21 cellular contexts compared by ENCODE assay signal in genomic region chr17:74153456-74153810, GRCh38.
"Had no signal": no experiment of that assay in that cellular context is flagged by ENCODE, and none has a peak within 500 bp of the region (broad histone marks: within the 10 kb centered on the region; RNA-seq: fewer than 3 reads in every experiment).

No MANE protein-coding gene starts in this region.

- H3K4me3 Mint-ChIP-seq: dendritic cell treated with granulocyte-macrophage colony-stimulating factor and Interleukin-4, amounts not matched to agents 40 ng/mL and 50 ng/mL, for 4 days; effector memory CD8-positive, alpha-beta T cell; naive thymus-derived CD4-positive, alpha-beta T cell; nephron; stimulated activated memory B cell treated with anti-CD40 and anti-IgM and Interleukin-4, amounts not matched to agents 10 μg/mL and 1 μg/mL and 100 μg/mL, for 72 hours; type B pancreatic cell had no signal

- ATAC-seq: effector memory CD8-positive, alpha-beta T cell; naive thymus-derived CD4-positive, alpha-beta T cell; psoas muscle; right cardiac atrium; stimulated activated naive CD8-positive, alpha-beta T cell treated with anti-CD3 and anti-CD28 coated beads, Interleukin-15, Interleukin-2, amounts not matched to agents 100 U/mL and 50 U/mL, for 24 hours had no signal

- H3K36me3 Mint-ChIP-seq: naive thymus-derived CD4-positive, alpha-beta T cell; stimulated activated memory B cell treated with anti-CD40 and anti-IgM and Interleukin-4, amounts not matched to agents 10 μg/mL and 1 μg/mL and 100 μg/mL, for 72 hours; type B pancreatic cell had no signal

- H3K27ac Mint-ChIP-seq: dendritic cell treated with granulocyte-macrophage colony-stimulating factor and Interleukin-4, amounts not matched to agents 40 ng/mL and 50 ng/mL, for 4 days; effector memory CD8-positive, alpha-beta T cell; naive thymus-derived CD4-positive, alpha-beta T cell; stimulated activated memory B cell treated with anti-CD40 and anti-IgM and Interleukin-4, amounts not matched to agents 10 μg/mL and 1 μg/mL and 100 μg/mL, for 72 hours; type B pancreatic cell had no signal

- H3K9me3 ChIP-seq: colonic mucosa, left lung, psoas muscle, testis had no signal

- H3K27ac ChIP-seq: colonic mucosa, left lung, psoas muscle, sigmoid colon, testis, tibial artery had no signal

- H3K4me1 Mint-ChIP-seq: stimulated activated memory B cell treated with anti-CD40 and anti-IgM and Interleukin-4, amounts not matched to agents 10 μg/mL and 1 μg/mL and 100 μg/mL, for 72 hours had no signal

- DNase-seq: effector memory CD8-positive, alpha-beta T cell; erythroblast; left lung; mesenchymal stem cell; midbrain; naive thymus-derived CD4-positive, alpha-beta T cell; nucleus accumbens; psoas muscle; right cardiac atrium; sigmoid colon; stimulated activated CD4-positive, alpha-beta T cell treated with anti-CD3 and anti-CD28 coated beads, Interleukin-2, amount 100 ng/mL, for 24 hours; stimulated activated CD4-positive, alpha-beta T cell treated with anti-CD3 and anti-CD28 coated beads, Interleukin-4, amount 100 ng/mL, for 4 hours; stimulated activated naive CD8-positive, alpha-beta T cell treated with anti-CD3 and anti-CD28 coated beads, Interleukin-15, Interleukin-2, amounts not matched to agents 100 U/mL and 50 U/mL, for 24 hours; substantia nigra; testis had no signal
